Comparison of ENCODE assay signal across 8 cellular contexts in the genomic region with DNA sequence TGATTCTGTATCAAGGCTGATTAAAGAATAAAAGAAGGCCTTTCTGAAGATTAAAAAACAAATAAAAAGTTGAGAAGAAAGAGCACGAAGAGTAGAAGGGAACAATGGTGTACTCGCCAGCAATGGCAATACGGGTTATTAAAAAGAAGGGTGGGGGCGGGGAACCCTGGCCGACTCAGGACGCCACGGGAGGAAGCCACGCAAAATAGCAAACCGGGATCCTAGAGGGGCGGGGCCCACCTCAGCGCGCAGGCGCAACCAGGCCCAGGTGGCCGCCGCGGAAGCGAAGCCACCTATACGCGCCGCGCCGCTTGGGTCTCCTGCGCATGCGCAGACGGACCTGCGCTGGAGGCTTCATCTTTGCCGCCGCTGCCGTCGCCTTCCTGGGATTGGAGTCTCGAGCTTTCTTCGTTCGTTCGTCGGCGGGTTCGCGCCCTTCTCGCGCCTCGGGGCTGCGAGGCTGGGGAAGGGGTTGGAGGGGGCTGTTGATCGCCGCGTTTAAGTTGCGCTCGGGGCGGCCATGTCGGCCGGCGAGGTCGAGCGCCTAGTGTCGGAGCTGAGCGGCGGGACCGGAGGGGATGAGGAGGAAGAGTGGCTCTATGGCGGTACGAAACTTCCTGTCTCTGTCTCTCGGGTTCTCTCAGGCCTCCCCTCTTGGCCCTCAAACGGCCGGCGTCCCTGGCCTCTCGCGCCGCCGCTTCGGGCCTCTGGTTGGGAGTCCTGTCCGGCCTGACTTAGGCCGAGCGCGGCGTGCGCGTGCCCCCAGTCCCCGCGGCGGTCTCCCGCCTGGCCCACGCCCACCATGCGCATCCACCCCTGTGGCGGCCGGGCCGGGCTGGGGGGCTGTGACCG. TPM values are rescaled to one million over a fixed set of nuclear protein-coding genes. Genes with fewer than 3 reads are reported as not detected.
DNase-seq lines count a peak whose midpoint lies in the region; ATAC-seq and TF ChIP-seq lines count a peak whose summit lies in the region.

A gene with protein sequence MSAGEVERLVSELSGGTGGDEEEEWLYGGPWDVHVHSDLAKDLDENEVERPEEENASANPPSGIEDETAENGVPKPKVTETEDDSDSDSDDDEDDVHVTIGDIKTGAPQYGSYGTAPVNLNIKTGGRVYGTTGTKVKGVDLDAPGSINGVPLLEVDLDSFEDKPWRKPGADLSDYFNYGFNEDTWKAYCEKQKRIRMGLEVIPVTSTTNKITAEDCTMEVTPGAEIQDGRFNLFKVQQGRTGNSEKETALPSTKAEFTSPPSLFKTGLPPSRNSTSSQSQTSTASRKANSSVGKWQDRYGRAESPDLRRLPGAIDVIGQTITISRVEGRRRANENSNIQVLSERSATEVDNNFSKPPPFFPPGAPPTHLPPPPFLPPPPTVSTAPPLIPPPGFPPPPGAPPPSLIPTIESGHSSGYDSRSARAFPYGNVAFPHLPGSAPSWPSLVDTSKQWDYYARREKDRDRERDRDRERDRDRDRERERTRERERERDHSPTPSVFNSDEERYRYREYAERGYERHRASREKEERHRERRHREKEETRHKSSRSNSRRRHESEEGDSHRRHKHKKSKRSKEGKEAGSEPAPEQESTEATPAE (plus strand): TSS at position 323 of the 852 bp plus-strand sequence. CDS start 198 bp downstream, at position 521.

- ATAC-seq in GM19397 (IDR thresholded peaks at IDR 0.05; ENCODE audit: unreplicated experiment) (peak; percentile 91), HG03571 (IDR thresholded peaks at IDR 0.05; ENCODE audit: unreplicated experiment) (peak; percentile 80)
- peak; percentile 98 for ATAC-seq in activated CD8-positive, alpha-beta T cell treated with anti-CD3 and anti-CD28 coated beads for 36 hours

- peaks cover 34% of the 10 kb centered on the region for H3K4me1 Mint-ChIP-seq in activated CD8-positive, alpha-beta T cell treated with anti-CD3 and anti-CD28 coated beads for 36 hours (ENCODE audit: low read depth)

- intact Hi-C loops in activated CD8-positive, alpha-beta T cell treated with anti-CD3 and anti-CD28 coated beads for 36 hours (cut with micrococcal nuclease) = no loop called here
- intact Hi-C loops in lower leg skin (cut with DNase I; ENCODE audit: low total_unique reads) = no loop called here

- H3K27me3 Mint-ChIP-seq in activated CD8-positive, alpha-beta T cell treated with anti-CD3 and anti-CD28 coated beads for 36 hours = no peaks in the 10 kb centered on the region

- peak within 1 kb of the TSS; percentile 89 for H3K4me3 ChIP-seq in lower leg skin (ENCODE audit: low read depth, poor library complexity, severe bottlenecking)

- H3K4me3 Mint-ChIP-seq in activated CD8-positive, alpha-beta T cell treated with anti-CD3 and anti-CD28 coated beads for 36 hours = peak within 1 kb of the TSS; percentile 95

- no peak for TF ChIP-seq CTCF in activated CD8-positive, alpha-beta T cell treated with anti-CD3 and anti-CD28 coated beads for 36 hours (IDR thresholded peaks at IDR 0.05)
- no peak for TF ChIP-seq CTCF in lower leg skin (IDR thresholded peaks at IDR 0.05)

- CTCF ChIA-PET in activated CD8-positive, alpha-beta T cell treated with anti-CD3 and anti-CD28 coated beads for 36 hours (lab: Charles Lee) = no interaction called here

- 1% methylated on average over 36 to 38 of the region's 85 CpGs for WGBS in lower leg skin, 2 donors

- peak within 1 kb of the TSS; percentile 97 for H3K27ac Mint-ChIP-seq in activated CD8-positive, alpha-beta T cell treated with anti-CD3 and anti-CD28 coated beads for 36 hours

- TF ChIP-seq POLR2A in lower leg skin (IDR thresholded peaks at IDR 0.05) = peak in 1 of 2 donors; percentile 13

- DNase-seq in CD1c-positive myeloid dendritic cell (ENCODE audit: extremely low spot score) (peak; percentile 97), NCI-H82 (lab: John Stamatoyannopoulos, UW) (peak; percentile 94), ecto neural progenitor cell (ENCODE audit: low spot score) (peak; percentile 96), lower leg skin (ENCODE audit: low spot score in 2 of 2) (peak; percentile 93 to 99)
- peak; percentile 96 for DNase-seq in activated CD8-positive, alpha-beta T cell treated with anti-CD3 and anti-CD28 coated beads for 36 hours
- DNase-seq in stimulated activated CD4-positive, alpha-beta T cell treated with anti-CD3 and anti-CD28 coated beads, Interleukin-4, amount 100 ng/mL, for 48 hours (ENCODE audit: low read depth in 2 of 2) = peak; percentile 91 to 93

- H3K9me3 Mint-ChIP-seq in activated CD8-positive, alpha-beta T cell treated with anti-CD3 and anti-CD28 coated beads for 36 hours = no peaks in the 10 kb centered on the region

- H3K36me3 Mint-ChIP-seq in activated CD8-positive, alpha-beta T cell treated with anti-CD3 and anti-CD28 coated beads for 36 hours (ENCODE audit: low read depth) = peaks cover 15% of the 10 kb centered on the region

- POLR2A ChIA-PET in activated CD8-positive, alpha-beta T cell treated with anti-CD3 and anti-CD28 coated beads for 36 hours (lab: Charles Lee) = interaction anchor here (1.6 to 3.2 kb wide), 2 partner anchors 10 to 12 kb away, joined by 4 to 13 read pairs; no protein-coding TSS in a partner anchor

RNA-seq across cellular contexts. Expression of the gene that starts here (rescaled TPM):
- 10 to 100 TPM; 67.3 to 67.6 TPM for total RNA-seq in activated CD8-positive, alpha-beta T cell treated with anti-CD3 and anti-CD28 coated beads for 36 hours
- 10 to 100 TPM; 42.8 to 59.1 (median 49.6) TPM for total RNA-seq in lower leg skin

Comparison
In these comparisons a context has a peak if more than half of its experiments do, and no peak if none do; other contexts are left out.
1. Peak in every context shown above with its lines: DNase-seq, ATAC-seq and H3K4me3 ChIP-seq.